In the genomic region with DNA sequence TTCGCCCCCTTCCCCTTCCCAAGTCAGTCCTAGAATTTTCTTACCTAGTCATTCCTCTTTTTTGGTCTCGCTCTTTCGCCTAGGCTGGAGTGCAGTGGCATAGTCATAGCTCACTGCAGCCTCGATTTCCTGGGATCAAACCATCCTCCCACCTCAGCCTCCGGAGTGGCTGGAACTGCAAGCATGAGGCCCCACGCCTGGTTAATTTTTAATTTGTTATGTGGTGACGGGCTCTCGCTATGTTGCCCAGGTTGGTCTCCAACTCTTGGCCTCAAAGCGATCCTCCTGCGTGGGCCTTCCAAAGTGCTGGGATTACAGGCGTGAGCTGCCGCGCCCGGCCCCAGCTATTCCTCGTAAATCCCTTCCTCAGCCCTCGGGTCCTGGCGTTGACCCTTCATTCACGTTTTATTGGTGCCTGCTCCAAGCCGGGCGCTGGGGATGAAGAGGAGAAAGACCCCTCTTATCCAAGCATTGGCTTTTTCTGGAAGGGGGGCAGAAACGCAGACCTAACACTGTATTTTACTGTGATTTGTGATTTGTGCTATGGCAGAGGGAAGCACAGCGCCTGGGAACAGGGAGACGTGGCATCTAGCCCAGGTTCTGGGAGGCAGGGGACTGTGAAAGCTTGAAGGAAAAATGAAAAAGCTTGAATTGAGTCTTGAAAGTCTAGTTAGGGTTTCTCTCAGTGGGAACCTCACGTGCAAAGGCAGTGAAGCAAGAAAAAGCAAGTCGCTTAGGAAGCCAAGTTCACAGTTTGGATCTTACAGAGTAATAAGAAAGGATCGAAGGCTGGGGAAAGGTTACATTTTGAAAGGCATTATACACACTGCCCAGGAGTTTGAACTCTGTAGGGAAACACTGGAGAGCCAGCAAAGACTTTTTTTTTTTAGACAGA, we compare ENCODE assay signal across 8 cellular contexts. TPM values are rescaled to one million over a fixed set of nuclear protein-coding genes. Genes with fewer than 3 reads are reported as not detected.
DNase-seq lines count a peak whose midpoint lies in the region; ATAC-seq, FAIRE-seq and TF ChIP-seq lines count a peak whose summit lies in the region.

No MANE protein-coding gene starts in this region.

- 3% methylated on average over 20 of the region's 26 CpGs for WGBS in right lobe of liver (ENCODE audit: insufficient coverage, low coverage, low lambda C conversion rate, missing lambda C conversion rate)

- H3K4me1 ChIP-seq in right lobe of liver (peaks cover 0 to 44% (median 7%) of the 10 kb centered on the region in 4 donors), uterus (peaks cover 0 to 12% of the 10 kb centered on the region in 2 donors)

- peaks cover 0 to 16% (median 8%) of the 10 kb centered on the region in 4 donors for H3K36me3 ChIP-seq in right lobe of liver
- no peaks in the 10 kb centered on the region for H3K36me3 ChIP-seq in uterus

- no peaks in the 10 kb centered on the region for H3K9me3 ChIP-seq in right lobe of liver
- H3K9me3 ChIP-seq in uterus, result no peaks in the 10 kb centered on the region

- in situ Hi-C loops in astrocyte of the cerebellum (cut with HindIII; ENCODE audit: low sequenced_read_pairs), result no loop called here

- H3K27ac ChIP-seq in right lobe of liver (peak overlapping the region; percentile 89 to 95 (median 90)), uterus (peak overlapping the region; percentile 91 to 93)

- TF ChIP-seq CTCF in astrocyte of the cerebellum (IDR thresholded peaks at IDR 0.05; ENCODE audit: low read depth, low read length, missing control alignments) (no peak), right lobe of liver (IDR thresholded peaks at IDR 0.05) (no peak), uterus (IDR thresholded peaks at IDR 0.05) (no peak)

- H3K27me3 ChIP-seq in right lobe of liver (no peaks in the 10 kb centered on the region), uterus (no peaks in the 10 kb centered on the region)

- FAIRE-seq in GM12892 (lab: Jason Lieb, UNC), result no peak

- intact Hi-C loops in right lobe of liver (cut with DNase I), result no loop called here
- intact Hi-C loops in uterus (cut with DNase I; ENCODE audit: low total_unique reads), result no loop called here

- ATAC-seq in GM18873 (IDR thresholded peaks at IDR 0.05; ENCODE audit: low FRiP score, unreplicated experiment), result peak; percentile 6
- peak; percentile 8 for ATAC-seq in HG03159 (IDR thresholded peaks at IDR 0.05; ENCODE audit: unreplicated experiment)
- ATAC-seq in right lobe of liver, result peak; percentile 24 to 52 (median 34)

- peak overlapping the region; percentile 95 for H3K4me3 ChIP-seq in astrocyte of the cerebellum (ENCODE audit: low read depth, low read length)
- H3K4me3 ChIP-seq in right lobe of liver, result peak overlapping the region; percentile 82 to 97 (median 85)
- H3K4me3 ChIP-seq in uterus, result peak overlapping the region; percentile 68 to 72

- TF ChIP-seq POLR2A in right lobe of liver (IDR thresholded peaks at IDR 0.05) (no peak), uterus (IDR thresholded peaks at IDR 0.05) (peak in 1 of 2 donors; percentile 10), GM12892 (IDR thresholded peaks at IDR 0.05; ENCODE audit: low read depth, low read length) (no peak)

- DNase-seq in astrocyte of the cerebellum (ENCODE audit: low read depth) (no peak), right lobe of liver (no peak), uterus (no peak), SHP77 treated with DMSO at 0.1 percent for 48 hours (lab: John Stamatoyannopoulos, UW) (no peak), HPDE6-E6E7 (ENCODE audit: extremely low spot score) (no peak), GM12892 (ENCODE audit: insufficient read length) (no peak)

RNA-seq across cellular contexts. Expression of a gene that starts 0.5 kb away (rescaled TPM):
- 100 to 1,000 TPM in 4 of 6 experiments, 10 to 100 TPM in 2; 68.3 to 159 (median 111) TPM for total RNA-seq in right lobe of liver
- 10 to 100 TPM; 40.7 to 53.3 (median 52.0) TPM for total RNA-seq in uterus
- 24.6 TPM for polyA plus RNA-seq in GM12892 (2012; ENCODE audit: missing spikeins)

RNA-seq across cellular contexts. Expression of a gene that starts 1.1 kb away (rescaled TPM):
- total RNA-seq in right lobe of liver (10 to 100 TPM; 41.7 to 57.5 (median 54.3) TPM), uterus (10 to 100 TPM; 29.2 to 75.4 (median 34.1) TPM)
- polyA plus RNA-seq in GM12892 (2012; ENCODE audit: missing spikeins), result 21.0 TPM

RNA-seq across cellular contexts. Expression of a gene that starts 17.6 kb away (rescaled TPM):
- 10 to 100 TPM in 5 of 6 experiments, 1 to 10 TPM in 1; 8.4 to 28.6 (median 15.7) TPM for total RNA-seq in right lobe of liver
- not detected for total RNA-seq in uterus
- not detected for polyA plus RNA-seq in GM12892 (2012; ENCODE audit: missing spikeins)

RNA-seq across cellular contexts. Expression of a gene that starts 19.1 kb away (rescaled TPM):
- total RNA-seq in right lobe of liver (10 to 100 TPM in 2 of 6 experiments, 1 to 10 TPM in 4; 5.9 to 10.8 (median 9.2) TPM), uterus (10 to 100 TPM in 2 of 4 donors, 1 to 10 TPM in 2; 5.6 to 49.4 (median 16.7) TPM)
- polyA plus RNA-seq in GM12892 (2012; ENCODE audit: missing spikeins), result 4.5 TPM

RNA-seq across cellular contexts. Expression of a gene that starts 26.4 kb away (rescaled TPM):
- 100 to 1,000 TPM; 105 to 228 (median 134) TPM for total RNA-seq in right lobe of liver
- 100 to 1,000 TPM; 129 to 251 (median 233) TPM for total RNA-seq in uterus
- 85.7 TPM for polyA plus RNA-seq in GM12892 (2012; ENCODE audit: missing spikeins)

Comparison
In these comparisons a context has a peak if more than half of its experiments do, and no peak if none do; other contexts are left out.
1. RNA of a gene that starts 17.6 kb away (total RNA-seq): 8.4 to 28.6 TPM in right lobe of liver; not detected in uterus; every median in the first group is over 4 times any median in the second.
2. Peak in every context shown above with its lines, with median percentiles within 50 percentile points of each other: ATAC-seq and H3K4me3 ChIP-seq.